1 cellular context compared by ENCODE assay signal in genomic region chr17:82079001-82079677, GRCh38.
A peak's percentile ranks its signal among the peaks of the same experiment; 100 is the strongest.
TF ChIP-seq lines count a peak whose summit lies in the region.

No MANE protein-coding gene starts in this region.

TF ChIP-seq in K562, 482 proteins besides CTCF, POLR2A, EP300 and RAD21:
- TF ChIP-seq, protein P1, sequence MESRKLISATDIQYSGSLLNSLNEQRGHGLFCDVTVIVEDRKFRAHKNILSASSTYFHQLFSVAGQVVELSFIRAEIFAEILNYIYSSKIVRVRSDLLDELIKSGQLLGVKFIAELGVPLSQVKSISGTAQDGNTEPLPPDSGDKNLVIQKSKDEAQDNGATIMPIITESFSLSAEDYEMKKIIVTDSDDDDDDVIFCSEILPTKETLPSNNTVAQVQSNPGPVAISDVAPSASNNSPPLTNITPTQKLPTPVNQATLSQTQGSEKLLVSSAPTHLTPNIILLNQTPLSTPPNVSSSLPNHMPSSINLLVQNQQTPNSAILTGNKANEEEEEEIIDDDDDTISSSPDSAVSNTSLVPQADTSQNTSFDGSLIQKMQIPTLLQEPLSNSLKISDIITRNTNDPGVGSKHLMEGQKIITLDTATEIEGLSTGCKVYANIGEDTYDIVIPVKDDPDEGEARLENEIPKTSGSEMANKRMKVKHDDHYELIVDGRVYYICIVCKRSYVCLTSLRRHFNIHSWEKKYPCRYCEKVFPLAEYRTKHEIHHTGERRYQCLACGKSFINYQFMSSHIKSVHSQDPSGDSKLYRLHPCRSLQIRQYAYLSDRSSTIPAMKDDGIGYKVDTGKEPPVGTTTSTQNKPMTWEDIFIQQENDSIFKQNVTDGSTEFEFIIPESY (CRISPR knock-in tag; IDR thresholded peaks at IDR 0.05), result peak; percentile 99
- TF ChIP-seq RBM22 (IDR thresholded peaks at IDR 0.05; ENCODE audit: low read depth, low read length, poor library complexity, severe bottlenecking) (peak; percentile 82), DLX4 (CRISPR knock-in tag; IDR thresholded peaks at IDR 0.05) (no peak), POLR2B (IDR thresholded peaks at IDR 0.05; ENCODE audit: low read depth, partially characterized antibody) (peak; percentile 25), RBFOX2 (IDR thresholded peaks at IDR 0.05; ENCODE audit: low read depth, low read length) (peak; percentile 49), DIDO1 (tag; IDR thresholded peaks at IDR 0.05; ENCODE audit: low read depth) (no peak), NCOA6 (IDR thresholded peaks at IDR 0.05) (no peak), RNF2 (IDR thresholded peaks at IDR 0.05) (no peak), NUFIP1 (IDR thresholded peaks at IDR 0.05; ENCODE audit: partially characterized antibody) (no peak), SAFB (IDR thresholded peaks at IDR 0.05; ENCODE audit: borderline replicate concordance, low read depth, low read length) (0 out of 2 replicates have a peak, but pooled peaks have one; percentile 19), POLR2G (IDR thresholded peaks at IDR 0.05; ENCODE audit: low read depth, low read length) (peak; percentile 58), PML (IDR thresholded peaks at IDR 0.05; ENCODE audit: low read length) (no peak), GTF2E2 (tag; IDR thresholded peaks at IDR 0.05) (no peak), ZNF696 (CRISPR knock-in tag; conservative IDR thresholded peaks at IDR 0.05) (no peak), SUPT5H (IDR thresholded peaks at IDR 0.05) (peak; percentile 73), RFX7 (CRISPR knock-in tag; IDR thresholded peaks at IDR 0.05) (no peak), FIP1L1 (IDR thresholded peaks at IDR 0.05; ENCODE audit: low read depth, low read length, poor library complexity, severe bottlenecking) (peak; percentile 47), PCBP1 (IDR thresholded peaks at IDR 0.05; ENCODE audit: low read depth, low read length, poor library complexity, severe bottlenecking) (peak; percentile 30), MYNN (IDR thresholded peaks at IDR 0.05) (peak; percentile 73), MYNN (CRISPR knock-in tag; IDR thresholded peaks at IDR 0.05) (no peak), CUX1 (CRISPR knock-in tag; IDR thresholded peaks at IDR 0.05) (no peak)
- TF ChIP-seq, protein P2, sequence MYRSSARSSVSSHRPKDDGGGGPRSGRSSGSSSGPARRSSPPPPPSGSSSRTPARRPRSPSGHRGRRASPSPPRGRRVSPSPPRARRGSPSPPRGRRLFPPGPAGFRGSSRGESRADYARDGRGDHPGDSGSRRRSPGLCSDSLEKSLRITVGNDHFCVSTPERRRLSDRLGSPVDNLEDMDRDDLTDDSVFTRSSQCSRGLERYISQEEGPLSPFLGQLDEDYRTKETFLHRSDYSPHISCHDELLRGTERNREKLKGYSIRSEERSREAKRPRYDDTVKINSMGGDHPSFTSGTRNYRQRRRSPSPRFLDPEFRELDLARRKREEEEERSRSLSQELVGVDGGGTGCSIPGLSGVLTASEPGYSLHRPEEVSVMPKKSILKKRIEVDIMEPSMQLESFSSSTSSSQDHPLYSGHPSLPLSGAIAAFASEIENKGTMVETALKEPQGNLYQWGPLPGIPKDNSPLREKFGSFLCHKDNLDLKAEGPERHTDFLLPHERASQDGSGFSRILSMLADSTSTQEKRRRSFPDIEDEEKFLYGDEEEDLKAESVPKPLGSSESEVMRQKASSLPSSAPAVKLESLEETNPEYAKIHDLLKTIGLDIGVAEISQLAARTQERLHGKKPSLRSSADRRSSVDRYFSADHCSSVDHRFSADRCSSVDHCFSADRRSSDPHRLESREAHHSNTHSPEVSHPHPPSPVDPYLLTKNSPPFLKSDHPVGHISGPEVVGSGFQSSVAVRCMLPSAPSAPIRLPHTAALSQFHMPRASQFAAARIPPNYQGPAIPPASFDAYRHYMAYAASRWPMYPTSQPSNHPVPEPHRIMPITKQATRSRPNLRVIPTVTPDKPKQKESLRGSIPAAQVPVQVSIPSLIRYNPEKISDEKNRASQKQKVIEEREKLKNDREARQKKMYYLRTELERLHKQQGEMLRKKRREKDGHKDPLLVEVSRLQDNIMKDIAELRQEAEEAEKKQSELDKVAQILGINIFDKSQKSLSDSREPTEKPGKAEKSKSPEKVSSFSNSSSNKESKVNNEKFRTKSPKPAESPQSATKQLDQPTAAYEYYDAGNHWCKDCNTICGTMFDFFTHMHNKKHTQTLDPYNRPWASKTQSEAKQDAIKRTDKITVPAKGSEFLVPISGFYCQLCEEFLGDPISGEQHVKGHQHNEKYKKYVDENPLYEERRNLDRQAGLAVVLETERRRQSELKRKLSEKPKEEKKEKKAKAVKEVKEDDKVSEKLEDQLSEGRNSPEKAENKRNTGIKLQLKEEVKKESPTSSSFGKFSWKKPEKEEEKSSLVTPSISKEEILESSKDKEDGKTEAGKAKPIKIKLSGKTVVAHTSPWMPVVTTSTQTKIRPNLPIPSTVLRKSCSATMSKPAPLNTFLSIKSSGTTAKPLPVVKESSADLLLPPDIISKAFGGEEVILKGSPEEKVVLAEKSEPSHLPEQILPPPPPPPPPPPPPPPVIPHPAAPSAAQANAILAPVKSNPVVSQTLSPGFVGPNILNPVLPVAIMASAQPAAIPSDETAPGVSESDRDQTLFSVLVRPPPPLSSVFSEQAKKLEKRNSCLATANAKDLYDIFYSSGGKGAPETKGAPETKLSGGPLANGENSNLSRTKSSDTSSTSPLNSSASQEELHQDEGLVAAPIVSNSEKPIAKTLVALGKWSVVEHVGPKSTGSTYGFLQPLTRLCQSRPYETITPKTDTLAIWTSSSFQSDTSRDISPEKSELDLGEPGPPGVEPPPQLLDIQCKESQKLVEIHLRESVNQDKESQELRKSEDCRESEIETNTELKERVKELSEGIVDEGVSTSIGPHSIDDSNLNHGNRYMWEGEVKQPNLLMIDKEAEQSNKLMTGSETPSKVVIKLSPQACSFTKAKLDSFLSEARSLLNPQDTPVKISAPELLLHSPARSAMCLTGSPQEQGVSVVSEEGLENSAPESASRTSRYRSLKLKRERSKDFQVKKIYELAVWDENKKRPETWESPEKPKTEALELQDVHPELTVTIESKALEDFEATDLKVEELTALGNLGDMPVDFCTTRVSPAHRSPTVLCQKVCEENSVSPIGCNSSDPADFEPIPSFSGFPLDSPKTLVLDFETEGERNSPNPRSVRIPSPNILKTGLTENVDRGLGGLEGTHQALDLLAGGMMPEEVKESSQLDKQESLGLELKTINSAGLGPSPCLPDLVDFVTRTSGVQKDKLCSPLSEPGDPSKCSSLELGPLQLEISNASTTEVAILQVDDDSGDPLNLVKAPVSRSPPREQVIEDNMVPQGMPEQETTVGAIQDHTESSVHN (IDR thresholded peaks at IDR 0.05; ENCODE audit: borderline replicate concordance in 1 of 2, low read depth in 1 of 2), result no peak
